In the genomic region with DNA sequence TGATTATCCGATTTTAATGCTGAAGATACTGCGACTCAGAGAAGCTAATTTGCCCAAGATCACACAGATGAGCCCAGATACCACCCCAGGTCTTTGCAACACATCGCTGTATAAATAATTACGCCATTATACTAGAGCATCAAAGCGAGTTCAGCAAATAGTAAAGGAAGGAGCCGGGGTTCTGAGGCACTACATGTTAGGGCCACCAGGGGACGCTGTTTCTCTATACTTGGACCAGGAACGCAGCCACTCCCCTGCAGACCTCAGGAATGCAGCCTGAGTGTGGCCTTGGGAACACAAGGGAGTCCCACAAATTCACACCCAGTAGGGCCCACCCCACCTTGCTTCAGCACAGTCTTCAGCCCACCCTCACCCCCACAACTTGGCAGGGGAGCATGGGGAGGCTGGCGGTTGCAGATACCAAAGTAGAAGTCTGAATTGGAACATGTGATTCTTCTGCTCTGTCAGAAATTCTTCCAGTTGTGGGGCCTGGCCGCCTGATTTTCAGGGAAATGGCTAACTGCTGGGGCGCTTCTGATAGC, we compare ENCODE assay signal across 8 cellular contexts. TPM values are rescaled to one million over a fixed set of nuclear protein-coding genes. Genes with fewer than 3 reads are reported as not detected.
A peak's percentile ranks its signal among the peaks of the same experiment; 100 is the strongest.
DNase-seq lines count a peak whose midpoint lies in the region; ATAC-seq lines count a peak whose summit lies in the region.

No MANE protein-coding gene starts in this region.

- DNase-seq in G401 (ENCODE audit: low spot score) (peak; percentile 87), NCI-H524 treated with DMSO at 0.1 percent for 48 hours (lab: John Stamatoyannopoulos, UW) (peak; percentile 14), ecto neural progenitor cell (ENCODE audit: low spot score) (peak; percentile 90), lung microvascular endothelial cell (ENCODE audit: low read depth in 2 of 2) (peak; percentile 75 to 82), HPDE6-E6E7 (ENCODE audit: extremely low spot score) (no peak)
- peak; percentile 68 to 71 for DNase-seq in activated CD4-positive, alpha-beta T cell treated with anti-CD3 and anti-CD28 coated beads, Interleukin-2, amount 50 U/mL, for 4 hours
- DNase-seq in stimulated activated CD4-positive, alpha-beta T cell treated with anti-CD3 and anti-CD28 coated beads, TNF-alpha, amount 100 ng/mL, for 4 hours (ENCODE audit: low read depth in 3 of 3): peak; percentile 47 to 58 (median 58)

- peak; percentile 73 for ATAC-seq in HG03066 (IDR thresholded peaks at IDR 0.05; ENCODE audit: low read depth, unreplicated experiment)

- in situ Hi-C loops in G401 (cut with HindIII; ENCODE audit: low sequenced_read_pairs): no loop called here

RNA-seq across cellular contexts. Expression of a gene that starts 57.8 kb away (rescaled TPM):
- total RNA-seq in G401 (2014; rRNA removed; shearing (Covaris generic)): 88.1 and 131 TPM in 2 replicates
- 61.5 and 99.6 TPM in 2 replicates for total RNA-seq in lung microvascular endothelial cell
